In the genomic region with DNA sequence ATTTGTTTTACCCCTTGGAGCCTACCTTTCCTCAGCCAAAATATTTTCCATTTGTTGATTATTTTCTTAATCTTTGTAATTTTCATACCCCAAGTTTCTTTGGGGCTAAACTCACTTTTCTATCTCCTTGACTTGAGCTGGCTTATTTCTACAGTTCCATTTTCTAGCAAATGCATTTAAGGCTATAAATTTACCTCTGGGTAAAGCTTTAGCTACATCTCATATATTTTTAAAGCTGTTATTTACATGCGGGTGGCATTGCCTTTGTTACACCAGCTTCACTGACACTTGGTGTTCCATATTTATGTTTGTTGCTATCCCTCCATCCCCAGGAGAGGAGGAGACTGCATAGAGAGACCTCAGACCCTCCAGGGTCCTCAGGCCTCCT, we compare ENCODE assay signal across 13 cellular contexts.
DNase-seq lines count a peak whose midpoint lies in the region; ATAC-seq, FAIRE-seq and TF ChIP-seq lines count a peak whose summit lies in the region.
"Had no signal": no experiment of that assay in that cellular context is flagged by ENCODE, and none has a peak within 500 bp of the region (broad histone marks: within the 10 kb centered on the region; RNA-seq: fewer than 3 reads in every experiment).

No MANE protein-coding gene starts in this region.

- peaks cover 44% of the 10 kb centered on the region for H3K27me3 Mint-ChIP-seq in CD8-positive, alpha-beta T cell (ENCODE audit: low read depth)
- peaks cover 4% of the 10 kb centered on the region for H3K27me3 Mint-ChIP-seq in astrocyte (ENCODE audit: low read depth, unreplicated experiment)
- peaks cover 66% of the 10 kb centered on the region for H3K27me3 Mint-ChIP-seq in nephron (ENCODE audit: low read depth)

- H4K20me1 ChIP-seq in astrocyte (ENCODE audit: insufficient read depth, low read length) (no peaks in the 10 kb centered on the region), GM23248 (ENCODE audit: insufficient read depth) (no peaks in the 10 kb centered on the region)

- no peak for FAIRE-seq in astrocyte (lab: Jason Lieb, UNC)
- FAIRE-seq: G401.6 had no signal

- 92 to 96% methylated on average over 1 of the region's 1 CpG for WGBS in GM23248 (ENCODE audit: low coverage in 1 of 2, low lambda C conversion rate in 2 of 2, missing lambda C conversion rate in 2 of 2), 2 experiments

- H3K27ac Mint-ChIP-seq in CD8-positive, alpha-beta T cell = no peak overlapping the region
- H3K27ac Mint-ChIP-seq in astrocyte (ENCODE audit: unreplicated experiment) (no peak overlapping the region), nephron (no peak overlapping the region)

- H3K9ac ChIP-seq in astrocyte (ENCODE audit: low read length) (no peak overlapping the region), GM23248 (no peak overlapping the region)

- peak overlapping the region; percentile 74 for H3K4me3 Mint-ChIP-seq in CD8-positive, alpha-beta T cell
- peak overlapping the region; percentile 88 for H3K4me3 Mint-ChIP-seq in astrocyte (ENCODE audit: unreplicated experiment)
- peak overlapping the region; percentile 73 to 84 (median 81) for H3K4me3 Mint-ChIP-seq in nephron

- H3K36me3 ChIP-seq in CD8-positive, alpha-beta T cell (ENCODE audit: insufficient read depth, low read length) = no peaks in the 10 kb centered on the region
- no peaks in the 10 kb centered on the region for H3K36me3 ChIP-seq in HEK293 (ENCODE audit: control insufficient read depth in 2 of 2, insufficient read depth in 1 of 2, low read length in 2 of 2)
- no peaks in the 10 kb centered on the region for H3K36me3 ChIP-seq in astrocyte (ENCODE audit: insufficient read depth, low read length)
- H3K36me3 ChIP-seq in GM23248 (ENCODE audit: low read depth) = no peaks in the 10 kb centered on the region
- H3K36me3 ChIP-seq: stomach had no signal

- peaks cover 10% of the 10 kb centered on the region for H3K4me1 ChIP-seq in CD8-positive, alpha-beta T cell (ENCODE audit: insufficient read depth, low read length)
- H3K4me1 ChIP-seq in HEK293 (ENCODE audit: control insufficient read depth, insufficient read depth, low read length) = peaks cover 7% of the 10 kb centered on the region
- peaks cover 10% of the 10 kb centered on the region for H3K4me1 ChIP-seq in astrocyte (ENCODE audit: insufficient read depth, low read length)
- H3K4me1 ChIP-seq in GM23248 (ENCODE audit: insufficient read depth) = no peaks in the 10 kb centered on the region

- no peak overlapping the region for H3K27ac ChIP-seq in CD8-positive, alpha-beta T cell (ENCODE audit: low read depth, low read length)
- H3K27ac ChIP-seq in HEK293 (ENCODE audit: extremely low read depth, low read depth, low read length) (no peak overlapping the region), astrocyte (ENCODE audit: low read depth, low read length) (no peak overlapping the region), GM23248 (no peak overlapping the region)

- no peak overlapping the region for H3K4me2 ChIP-seq in astrocyte (ENCODE audit: low read length)
- no peak overlapping the region for H3K4me2 ChIP-seq in GM23248 (ENCODE audit: unreplicated experiment)

- intact Hi-C loops in CD8-positive, alpha-beta T cell (cut with DNase I, micrococcal nuclease) = loop anchor here in 1 of 2 experiments (10.0 kb wide), 1 partner anchor 189 kb away; no protein-coding TSS in a partner anchor
- intact Hi-C loops in left cardiac atrium (cut with DNase I) = loop anchor here in 1 of 2 donors (10.0 kb wide), 1 partner anchor 189 kb away; no protein-coding TSS in a partner anchor

- no peak for TF ChIP-seq CTCF in CD8-positive, alpha-beta T cell (IDR thresholded peaks at IDR 0.05)
- TF ChIP-seq CTCF in HEK293 (tag by site-specific recombination; IDR thresholded peaks at IDR 0.05) (no peak), astrocyte (IDR thresholded peaks at IDR 0.05; ENCODE audit: insufficient read depth, low read depth, low read length) (no peak), nephron (IDR thresholded peaks at IDR 0.05; ENCODE audit: unreplicated experiment in 3 of 3) (no peak)

- H3K9me3 ChIP-seq in CD8-positive, alpha-beta T cell (ENCODE audit: low read length) = peaks cover 7% of the 10 kb centered on the region
- H3K9me3 ChIP-seq in HEK293 (ENCODE audit: control insufficient read depth, insufficient read depth, low read depth, low read length) (no peaks in the 10 kb centered on the region), astrocyte (ENCODE audit: insufficient read depth, low read depth, low read length) (peaks cover 11% of the 10 kb centered on the region), GM23248 (ENCODE audit: low read depth) (no peaks in the 10 kb centered on the region)

- no peak overlapping the region for H3K4me3 ChIP-seq in CD8-positive, alpha-beta T cell (ENCODE audit: low read depth, low read length)
- H3K4me3 ChIP-seq in HEK293 (ENCODE audit: low read depth, low read length) = no peak overlapping the region
- no peak overlapping the region for H3K4me3 ChIP-seq in astrocyte (ENCODE audit: insufficient read depth, low read depth, low read length)
- no peak overlapping the region for H3K4me3 ChIP-seq in GM23248

- H2AFZ ChIP-seq in astrocyte (ENCODE audit: low read depth, low read length) (no peak overlapping the region), GM23248 (no peak overlapping the region)

- POLR2A ChIA-PET in CD8-positive, alpha-beta T cell (lab: Charles Lee) = no interaction called here
- POLR2A ChIA-PET in HEK293 (lab: Yijun Ruan, JAX) = no interaction called here

- no peak for DNase-seq in CD8-positive, alpha-beta T cell
- DNase-seq in astrocyte (ENCODE audit: low read depth) (no peak), NCI-H774 (lab: John Stamatoyannopoulos, UW) (no peak), left cardiac atrium (no peak), GM23248 (no peak)
- DNase-seq: activated CD4-positive, CD25-positive, alpha-beta regulatory T cell; activated gamma-delta T cell; kidney glomerular epithelial cell; NCI-H1436 treated with DMSO at 0.1 percent for 48 hours; stomach had no signal

- no peak for ATAC-seq in CD8-positive, alpha-beta T cell
- ATAC-seq in left cardiac atrium = no peak

- no peaks in the 10 kb centered on the region for H3K9me2 ChIP-seq in GM23248 (ENCODE audit: insufficient read depth)

- H3K79me2 ChIP-seq in astrocyte (ENCODE audit: insufficient read depth, low read length) (no peaks in the 10 kb centered on the region), GM23248 (ENCODE audit: insufficient read depth) (no peaks in the 10 kb centered on the region)

- peaks cover 5% of the 10 kb centered on the region for H3K4me1 Mint-ChIP-seq in CD8-positive, alpha-beta T cell (ENCODE audit: low read depth)
- H3K4me1 Mint-ChIP-seq in astrocyte (ENCODE audit: low read depth, unreplicated experiment) (peaks cover 12% of the 10 kb centered on the region), nephron (peaks cover 7% of the 10 kb centered on the region)

- CTCF ChIA-PET in CD8-positive, alpha-beta T cell (lab: Charles Lee) = interaction anchor here (1.3 kb wide), 1 partner anchor 168 kb away, joined by 3 read pairs; no protein-coding TSS in a partner anchor
- CTCF ChIA-PET in HEK293 (lab: Yijun Ruan, JAX) = interaction anchor here (0.6 to 3.0 kb wide), 14 partner anchors 10 to 304 kb away, joined by 3 to 11 read pairs (median 3); no protein-coding TSS in a partner anchor

- in situ Hi-C loops in GM23248 (cut with MboI) = no loop called here

- H3K36me3 Mint-ChIP-seq in CD8-positive, alpha-beta T cell = no peaks in the 10 kb centered on the region
- peaks cover 2% of the 10 kb centered on the region for H3K36me3 Mint-ChIP-seq in astrocyte (ENCODE audit: low read depth, unreplicated experiment)
- peaks cover 10% of the 10 kb centered on the region for H3K36me3 Mint-ChIP-seq in nephron (ENCODE audit: low read depth)

- peaks cover 17% of the 10 kb centered on the region for H3K9me3 Mint-ChIP-seq in CD8-positive, alpha-beta T cell
- peaks cover 15% of the 10 kb centered on the region for H3K9me3 Mint-ChIP-seq in astrocyte (ENCODE audit: unreplicated experiment)
- peaks cover 21% of the 10 kb centered on the region for H3K9me3 Mint-ChIP-seq in nephron

- no peaks in the 10 kb centered on the region for H3F3A ChIP-seq in GM23248 (ENCODE audit: insufficient read depth)

- peaks cover 23% of the 10 kb centered on the region for H3K27me3 ChIP-seq in CD8-positive, alpha-beta T cell (ENCODE audit: insufficient read depth, low read length)
- peaks cover 22% of the 10 kb centered on the region for H3K27me3 ChIP-seq in astrocyte (ENCODE audit: insufficient read depth, low read length)
- H3K27me3 ChIP-seq in GM23248 (replicated peaks; ENCODE audit: insufficient read depth) = peaks cover 34% of the 10 kb centered on the region

TF ChIP-seq in HEK293, 187 proteins besides CTCF, POLR2A, EP300 and RAD21:
- peak; percentile 90 for TF ChIP-seq SETDB1 (IDR thresholded peaks at IDR 0.05; ENCODE audit: insufficient read length, low read length)
- no peak for TF ChIP-seq YY1 (tag by site-specific recombination; IDR thresholded peaks at IDR 0.05)
- no peak for TF ChIP-seq ZNF416 (tag by site-specific recombination; IDR thresholded peaks at IDR 0.05)
- TF ChIP-seq ZFHX2 (tag by site-specific recombination; conservative IDR thresholded peaks at IDR 0.05) = no peak
- TF ChIP-seq EGR2 (tag by site-specific recombination; IDR thresholded peaks at IDR 0.05; ENCODE audit: low read depth) = no peak
- TF ChIP-seq ZNF501 (tag by site-specific recombination; IDR thresholded peaks at IDR 0.05) = no peak
